8 cellular contexts compared by ENCODE assay signal in the genomic region with DNA sequence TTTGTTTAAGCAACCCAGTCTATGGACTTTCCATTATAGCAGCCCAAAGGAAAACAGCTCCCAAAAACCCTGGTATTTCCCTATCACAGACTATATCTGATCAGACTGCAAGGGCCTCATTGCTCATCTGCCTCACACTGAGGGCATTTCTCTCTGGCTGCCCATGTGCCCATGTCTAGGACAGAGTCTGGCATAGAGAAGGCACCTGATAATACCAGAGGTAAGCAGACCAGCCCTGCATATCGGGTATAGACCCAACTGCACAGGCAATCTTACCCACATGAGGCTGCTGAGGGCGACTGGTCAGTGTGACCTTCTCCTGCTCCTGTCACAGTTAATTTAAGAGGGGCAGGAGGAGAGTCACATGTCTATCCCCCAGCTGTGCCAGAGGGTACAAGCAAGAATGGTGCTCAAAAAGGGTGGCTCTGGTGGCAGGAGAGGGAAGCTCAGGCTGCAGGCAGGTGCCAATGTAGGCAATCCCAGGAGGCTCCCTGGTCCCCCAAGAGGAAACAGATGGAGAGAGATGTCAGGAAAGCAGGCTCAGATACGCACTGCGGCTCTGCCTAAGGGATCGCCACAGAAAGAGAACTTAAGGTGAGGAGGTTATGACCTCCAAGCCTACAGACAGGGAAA. TPM values are rescaled to one million over a fixed set of nuclear protein-coding genes. Genes with fewer than 3 reads are reported as not detected.
DNase-seq lines count a peak whose midpoint lies in the region; ATAC-seq and TF ChIP-seq lines count a peak whose summit lies in the region.

No MANE protein-coding gene starts in this region.

- POLR2A ChIA-PET in CD4-positive, alpha-beta T cell (lab: Charles Lee), result interaction anchor here (0.8 to 1.7 kb wide), 4 partner anchors 10 to 42 kb away, joined by 3 to 4 read pairs (median 3); no protein-coding TSS in a partner anchor
- POLR2A ChIA-PET in MCF 10A (lab: Yijun Ruan, JAX), result interaction anchor here (0.7 to 1.4 kb wide), 4 partner anchors 16 to 1382 kb away, joined by 3 to 5 read pairs (median 3); no protein-coding TSS in a partner anchor

- no peaks in the 10 kb centered on the region for H3K9me3 Mint-ChIP-seq in CD4-positive, alpha-beta T cell
- H3K9me3 Mint-ChIP-seq in MCF 10A (ENCODE audit: unreplicated experiment), result no peaks in the 10 kb centered on the region

- H3K4me3 ChIP-seq in muscle layer of colon (ENCODE audit: low read depth in 1 of 2, low read length in 2 of 2), result peak overlapping the region; percentile 91 to 92

- H3K27me3 ChIP-seq in CD4-positive, alpha-beta T cell (ENCODE audit: control insufficient read depth, insufficient read depth, low read length), result no peaks in the 10 kb centered on the region
- H3K27me3 ChIP-seq in muscle layer of colon (ENCODE audit: control insufficient read depth in 1 of 2, insufficient read depth in 2 of 2, low read length in 2 of 2), result no peaks in the 10 kb centered on the region

- H3K9me3 ChIP-seq in CD4-positive, alpha-beta T cell (ENCODE audit: control insufficient read depth, low read length), result no peaks in the 10 kb centered on the region
- H3K9me3 ChIP-seq in muscle layer of colon (ENCODE audit: low read length), result no peaks in the 10 kb centered on the region

- H3K27me3 Mint-ChIP-seq in CD4-positive, alpha-beta T cell, result peaks cover 4% of the 10 kb centered on the region
- H3K27me3 Mint-ChIP-seq in MCF 10A (ENCODE audit: insufficient read depth, unreplicated experiment), result no peaks in the 10 kb centered on the region

- H3K4me1 ChIP-seq in muscle layer of colon (ENCODE audit: insufficient read depth, low read length), result peaks cover 73% of the 10 kb centered on the region

- peak overlapping the region; percentile 93 for H3K4me3 Mint-ChIP-seq in CD4-positive, alpha-beta T cell
- peak overlapping the region; percentile 97 for H3K4me3 Mint-ChIP-seq in MCF 10A (ENCODE audit: unreplicated experiment)

- no TSS peak for BruUV-seq in MCF 10A (replicated peaks; lab: Mats Ljungman, UMichigan)

- no peak for DNase-seq in CD4-positive, alpha-beta T cell
- DNase-seq in LHCN-M2 (ENCODE audit: low read depth) (peak; percentile 19), MCF 10A (ENCODE audit: unreplicated experiment) (no peak)
- DNase-seq in stimulated activated CD4-positive, alpha-beta T cell treated with anti-CD3 and anti-CD28 coated beads, Interleukin-4, amount 100 ng/mL, for 4 hours, result no peak
- DNase-seq in activated effector memory CD4-positive, alpha-beta T cell treated with Interleukin-2 at 50 U/mL for 16 hours, result no peak

- peak overlapping the region; percentile 45 for H3K27ac ChIP-seq in CD4-positive, alpha-beta T cell (ENCODE audit: low read depth, low read length)
- H3K27ac ChIP-seq in muscle layer of colon (ENCODE audit: low read depth, low read length), result peak overlapping the region; percentile 99

- intact Hi-C loops in CD4-positive, alpha-beta T cell (cut with DNase I, micrococcal nuclease), result loop anchor here in 1 of 2 experiments (2.0 kb wide), 1 partner anchor 23 kb away; no protein-coding TSS in a partner anchor
- intact Hi-C loops in MCF 10A (cut with micrococcal nuclease), result no loop called here

- peak overlapping the region; percentile 97 for H3K27ac Mint-ChIP-seq in CD4-positive, alpha-beta T cell
- peak overlapping the region; percentile 97 for H3K27ac Mint-ChIP-seq in MCF 10A (ENCODE audit: low read depth, unreplicated experiment)

- H3K9ac ChIP-seq in muscle layer of colon (ENCODE audit: low read length), result peak overlapping the region; percentile 96

- H3K36me3 ChIP-seq in muscle layer of colon (ENCODE audit: insufficient read depth, low read length), result peaks cover 10% of the 10 kb centered on the region

- H3K36me3 Mint-ChIP-seq in CD4-positive, alpha-beta T cell (ENCODE audit: low read depth), result peaks cover 51% of the 10 kb centered on the region
- peaks cover 17% of the 10 kb centered on the region for H3K36me3 Mint-ChIP-seq in MCF 10A (ENCODE audit: insufficient read depth, unreplicated experiment)

- no peak for TF ChIP-seq CTCF in CD4-positive, alpha-beta T cell (IDR thresholded peaks at IDR 0.05)
- no peak for TF ChIP-seq CTCF in MCF 10A (IDR thresholded peaks at IDR 0.05; ENCODE audit: unreplicated experiment)

- CTCF ChIA-PET in CD4-positive, alpha-beta T cell (lab: Charles Lee), result no interaction called here
- CTCF ChIA-PET in MCF 10A (lab: Yijun Ruan, JAX), result interaction anchor here (0.6 to 3.3 kb wide), 12 partner anchors 11 to 721 kb away, joined by 3 to 12 read pairs (median 4); no protein-coding TSS in a partner anchor

- peaks cover 74% of the 10 kb centered on the region for H3K4me1 Mint-ChIP-seq in CD4-positive, alpha-beta T cell (ENCODE audit: low read depth)
- peaks cover 73% of the 10 kb centered on the region for H3K4me1 Mint-ChIP-seq in MCF 10A (ENCODE audit: insufficient read depth, unreplicated experiment)

- ATAC-seq in CD4-positive, alpha-beta T cell (ENCODE audit: poor library complexity), result no peak
- no peak for ATAC-seq in GM21526 (IDR thresholded peaks at IDR 0.05; ENCODE audit: low FRiP score, unreplicated experiment)
- no peak for ATAC-seq in HG03442 (IDR thresholded peaks at IDR 0.05; ENCODE audit: unreplicated experiment)

RNA-seq across cellular contexts. Expression of gene CSRNP1, which starts 3.1 kb away (rescaled TPM):
- 100 to 1,000 TPM; 357 to 368 TPM for total RNA-seq in CD4-positive, alpha-beta T cell
- 13.0 and 18.9 TPM in 2 replicates for total RNA-seq in LHCN-M2 (2014; rRNA removed)
- polyA plus RNA-seq in LHCN-M2 (2012), result 10.9 TPM
- total RNA-seq in MCF 10A (2022), result 11.9 and 14.3 TPM in 2 replicates

RNA-seq across cellular contexts. Expression of gene XIRP1, which starts 42.1 kb away (rescaled TPM):
- total RNA-seq in CD4-positive, alpha-beta T cell, result not detected
- 0.71 and 4.1 TPM in 2 replicates for total RNA-seq in LHCN-M2 (2014; rRNA removed)
- 22.8 TPM for polyA plus RNA-seq in LHCN-M2 (2012)
- total RNA-seq in MCF 10A (2022), result not detected in 2 replicates

RNA-seq across cellular contexts. Expression of gene TTC21A, which starts 42.8 kb away (rescaled TPM):
- 1 to 10 TPM; 4.1 to 5.2 TPM for total RNA-seq in CD4-positive, alpha-beta T cell
- total RNA-seq in LHCN-M2 (2014; rRNA removed) (1.3 and 1.5 TPM in 2 replicates), MCF 10A (2022) (2.1 and 5.4 TPM in 2 replicates)
- 1.0 TPM for polyA plus RNA-seq in LHCN-M2 (2012)

RNA-seq across cellular contexts. Expression of gene GORASP1, which starts 42.9 kb away (rescaled TPM):
- 10 to 100 TPM; 29.1 to 31.5 TPM for total RNA-seq in CD4-positive, alpha-beta T cell
- total RNA-seq in LHCN-M2 (2014; rRNA removed) (46.2 and 50.2 TPM in 2 replicates), MCF 10A (2022) (34.4 and 40.7 TPM in 2 replicates)
- 29.2 TPM for polyA plus RNA-seq in LHCN-M2 (2012)

Comparison
In these comparisons a context has a peak if more than half of its experiments do, and no peak if none do; other contexts are left out.
1. RNA of gene CSRNP1, which starts 3.1 kb away (total RNA-seq): 357 to 368 TPM in CD4-positive, alpha-beta T cell; 11.9 to 14.3 TPM in MCF 10A and 13.0 to 18.9 TPM in LHCN-M2; every median in the first group is over 10 times any median in the second.